In genomic region chr5:74201334-74202081, GRCh38 we compare ENCODE assay signal across 8 cellular contexts.
DNase-seq lines count a peak whose midpoint lies in the region; ATAC-seq lines count a peak whose summit lies in the region.

No MANE protein-coding gene starts in this region.

- intact Hi-C loops in posterior cingulate gyrus (cut with DNase I) = no loop called here

- DNase-seq in DMS 273 (lab: John Stamatoyannopoulos, UW; ENCODE audit: unreplicated experiment) (peak; percentile 84), SHP77 treated with DMSO at 0.1 percent for 48 hours (lab: John Stamatoyannopoulos, UW) (peak; percentile 85), kidney glomerular epithelial cell (lab: John Stamatoyannopoulos, UW) (peak; percentile 16), superior temporal gyrus (ENCODE audit: extremely low spot score) (no peak), posterior cingulate gyrus (no peak)
- no peak for DNase-seq in activated CD4-positive, alpha-beta T cell treated with anti-CD3 and anti-CD28 coated beads, Interleukin-2, amount 50 U/mL, for 4 hours

- ATAC-seq in GM19397 (IDR thresholded peaks at IDR 0.05; ENCODE audit: unreplicated experiment) = peak; percentile 50
- ATAC-seq in HG03439 (IDR thresholded peaks at IDR 0.05; ENCODE audit: unreplicated experiment) = peak; percentile 52

Comparison
In these comparisons a context has a peak if more than half of its experiments do, and no peak if none do; other contexts are left out.
1. DNase-seq: peak in DMS 273 (single experiment), SHP77 treated with DMSO at 0.1 percent for 48 hours (single experiment) and kidney glomerular epithelial cell (single experiment); none in superior temporal gyrus (single experiment), posterior cingulate gyrus (0 of 10) and activated CD4-positive, alpha-beta T cell treated with anti-CD3 and anti-CD28 coated beads, Interleukin-2, amount 50 U/mL, for 4 hours (0 of 2).